Comparison of ENCODE assay signal across 15 cellular contexts in the genomic region with DNA sequence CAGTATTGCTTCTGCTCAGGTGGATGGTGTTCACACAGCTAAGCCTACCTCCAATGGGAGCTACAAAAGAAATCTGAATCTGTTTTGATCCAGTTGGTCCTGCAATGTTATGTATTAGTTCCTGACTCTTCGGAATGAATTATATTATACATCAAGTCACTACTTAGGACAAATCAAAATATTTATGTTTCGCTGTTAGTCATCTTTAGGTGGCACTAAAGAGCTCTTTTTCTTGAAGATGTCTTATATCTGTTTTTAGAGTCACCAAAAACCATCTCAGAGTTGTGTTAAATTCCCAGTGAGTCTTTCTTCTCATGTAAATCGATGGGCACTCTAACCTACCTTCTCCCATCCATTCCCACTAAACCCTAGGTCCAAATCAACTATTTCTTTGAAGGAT. TPM values are rescaled to one million over a fixed set of nuclear protein-coding genes. Genes with fewer than 3 reads are reported as not detected.
DNase-seq lines count a peak whose midpoint lies in the region; ATAC-seq and TF ChIP-seq lines count a peak whose summit lies in the region.
"Had no signal": no experiment of that assay in that cellular context is flagged by ENCODE, and none has a peak within 500 bp of the region (broad histone marks: within the 10 kb centered on the region; RNA-seq: fewer than 3 reads in every experiment).

No MANE protein-coding gene starts in this region.

- no peaks in the 10 kb centered on the region for H4K20me1 ChIP-seq in IMR-90 (ENCODE audit: insufficient read depth, low read length)

- peaks cover 8% of the 10 kb centered on the region for H3K4me1 Mint-ChIP-seq in neural crest cell
- peaks cover 5 to 15% (median 14%) of the 10 kb centered on the region in 4 donors for H3K4me1 Mint-ChIP-seq in naive thymus-derived CD8-positive, alpha-beta T cell

- no peak overlapping the region for H3K27ac ChIP-seq in IMR-90 (ENCODE audit: insufficient read depth, low read length)
- no peak overlapping the region for H3K27ac ChIP-seq in trophoblast cell (ENCODE audit: low read depth, low read length)
- H3K27ac ChIP-seq: cardiac muscle cell, epithelial cell of prostate, tibial nerve had no signal

- H2BK20ac ChIP-seq in IMR-90 (ENCODE audit: low read depth, low read length) = no peak overlapping the region

- H3K4me1 ChIP-seq in IMR-90 (ENCODE audit: control insufficient read depth, insufficient read depth, low read length) (peaks cover 2% of the 10 kb centered on the region; the same call in 1 of the 2 replicates), adipocyte (ENCODE audit: control insufficient read depth, insufficient read depth, low read length) (peaks cover 7% of the 10 kb centered on the region), trophoblast cell (ENCODE audit: control insufficient read depth in 1 of 2, insufficient read depth in 2 of 2, low read length in 2 of 2) (peaks cover 4 to 10% of the 10 kb centered on the region in 2 experiments)

- no peak overlapping the region for H4K12ac ChIP-seq in trophoblast cell (ENCODE audit: low read depth, low read length)

- no peaks in the 10 kb centered on the region; the same call in 1 of the 2 replicates for H3K9me1 ChIP-seq in IMR-90 (ENCODE audit: insufficient read depth, low read length)

- no peak overlapping the region for H2AK9ac ChIP-seq in IMR-90 (replicated peaks; ENCODE audit: low read depth, low read length, poor library complexity)

- no TSS peak for BruUV-seq in IMR-90 (replicated peaks; lab: Mats Ljungman, UMichigan)

- H3K79me1 ChIP-seq in IMR-90 (ENCODE audit: low read depth in 1 of 2, low read length in 2 of 2) (no peaks in the 10 kb centered on the region), trophoblast cell (ENCODE audit: low read length) (no peaks in the 10 kb centered on the region)

- peak overlapping the region; percentile 64 for H3K4me3 Mint-ChIP-seq in neural crest cell
- H3K4me3 Mint-ChIP-seq in naive thymus-derived CD8-positive, alpha-beta T cell = peak overlapping the region in 1 of 10 donors; percentile 25

- ATAC-seq in IMR-90 (ENCODE audit: low read depth) = no peak
- ATAC-seq in naive thymus-derived CD8-positive, alpha-beta T cell = no peak
- ATAC-seq: activated CD4-positive, alpha-beta T cell treated with anti-CD3 and anti-CD28 coated beads for 36 hours had no signal

- TF ChIP-seq CTCF in IMR-90 (conservative IDR thresholded peaks at IDR 0.05; ENCODE audit: low read depth, low read length) = peak; percentile 29
- peak; percentile 26 for TF ChIP-seq CTCF in neural crest cell (conservative IDR thresholded peaks at IDR 0.05)

- H2BK5ac ChIP-seq in IMR-90 (ENCODE audit: low read depth, low read length, poor library complexity, severe bottlenecking) (no peak overlapping the region), trophoblast cell (ENCODE audit: low read depth, low read length, poor library complexity) (no peak overlapping the region)

- H3K36me3 Mint-ChIP-seq in neural crest cell (ENCODE audit: low read depth) = no peaks in the 10 kb centered on the region
- peaks cover 6 to 13% (median 8%) of the 10 kb centered on the region in 3 donors for H3K36me3 Mint-ChIP-seq in naive thymus-derived CD8-positive, alpha-beta T cell
- H3K36me3 Mint-ChIP-seq: immature natural killer cell had no signal

- H2AFZ ChIP-seq in IMR-90 (replicated peaks; ENCODE audit: low read length, poor library complexity) (no peak overlapping the region), trophoblast cell (ENCODE audit: insufficient read depth, low read length, poor library complexity) (no peak overlapping the region)

- POLR2A ChIA-PET in IMR-90 (lab: Charles Lee; ENCODE audit: unreplicated experiment) = no interaction called here
- POLR2A ChIA-PET in naive thymus-derived CD8-positive, alpha-beta T cell (lab: Charles Lee) = no interaction called here

- dilution Hi-C loops in IMR-90 (cut with HindIII; ENCODE audit: low sequenced_read_pairs, unreplicated experiment) = no loop called here

- no peak overlapping the region for H3K56ac ChIP-seq in IMR-90 (ENCODE audit: extremely low read depth, insufficient read depth, low read length)

- DNase-seq in NCI-H1105 treated with DMSO at 0.1 percent for 48 hours (lab: John Stamatoyannopoulos, UW) = peak; percentile 8
- no peak for DNase-seq in NCI-H1105 (lab: John Stamatoyannopoulos, UW)
- peak; percentile 23 for DNase-seq in IMR-90
- DNase-seq in adipocyte (ENCODE audit: low read depth) = peak; percentile 9
- DNase-seq in neural crest cell (ENCODE audit: low read depth, low spot score) = no peak
- no peak for DNase-seq in trophoblast cell
- no peak for DNase-seq in GM19238 (ENCODE audit: insufficient read length, low spot score)
- DNase-seq in naive thymus-derived CD8-positive, alpha-beta T cell = no peak
- DNase-seq: activated CD4-positive, alpha-beta T cell treated with anti-CD3 and anti-CD28 coated beads for 36 hours; GF-D8; immature natural killer cell; NCI-H146 had no signal

- no peak overlapping the region for H3K23ac ChIP-seq in IMR-90 (ENCODE audit: low read depth, low read length)
- no peak overlapping the region for H3K23ac ChIP-seq in trophoblast cell (ENCODE audit: low read length)

- no peak overlapping the region for H2BK12ac ChIP-seq in trophoblast cell (ENCODE audit: low read length)

- H3K14ac ChIP-seq in IMR-90 (replicated peaks; ENCODE audit: low read depth, low read length) (no peak overlapping the region), trophoblast cell (ENCODE audit: low read length) (no peak overlapping the region)

- H3K9me3 ChIP-seq in IMR-90 (ENCODE audit: control insufficient read depth, insufficient read depth, low read length) (no peaks in the 10 kb centered on the region), adipocyte (ENCODE audit: control insufficient read depth, low read length) (peaks cover 7% of the 10 kb centered on the region), trophoblast cell (ENCODE audit: insufficient read depth, low read depth, low read length) (peaks cover 3% of the 10 kb centered on the region)
- H3K9me3 ChIP-seq: tibial nerve had no signal

- H3K27ac Mint-ChIP-seq in neural crest cell (ENCODE audit: unreplicated experiment) = no peak overlapping the region
- no peak overlapping the region for H3K27ac Mint-ChIP-seq in naive thymus-derived CD8-positive, alpha-beta T cell
- H3K27ac Mint-ChIP-seq: activated CD4-positive, alpha-beta T cell treated with anti-CD3 and anti-CD28 coated beads for 36 hours; immature natural killer cell had no signal

- intact Hi-C loops in IMR-90 (cut with micrococcal nuclease) = no loop called here

- H3K36me3 ChIP-seq in IMR-90 (ENCODE audit: control insufficient read depth, insufficient read depth, low read length) (no peaks in the 10 kb centered on the region), adipocyte (ENCODE audit: control insufficient read depth, insufficient read depth, low read length, severe bottlenecking) (no peaks in the 10 kb centered on the region), trophoblast cell (ENCODE audit: control insufficient read depth in 1 of 2, insufficient read depth in 2 of 2, low read length in 2 of 2) (no peaks in the 10 kb centered on the region)
- H3K36me3 ChIP-seq: cardiac muscle cell, tibial nerve had no signal

- no peak overlapping the region for H2AK5ac ChIP-seq in IMR-90 (ENCODE audit: low read depth, low read length)
- H2AK5ac ChIP-seq in trophoblast cell (ENCODE audit: low read length) = no peak overlapping the region

- no peak for TF ChIP-seq POLR2A in IMR-90 (IDR thresholded peaks at IDR 0.05; ENCODE audit: low read depth, low read length)

- TF ChIP-seq RAD21 in IMR-90 (IDR thresholded peaks at IDR 0.05; ENCODE audit: low read length) = no peak

- H3K27me3 Mint-ChIP-seq in neural crest cell (ENCODE audit: low read depth) = peaks cover 81% of the 10 kb centered on the region
- H3K27me3 Mint-ChIP-seq in naive thymus-derived CD8-positive, alpha-beta T cell = peaks cover 41 to 68% (median 61%) of the 10 kb centered on the region in 5 donors

- H3K4me2 ChIP-seq in IMR-90 (ENCODE audit: low read depth, low read length) = no peak overlapping the region
- H3K4me2 ChIP-seq in trophoblast cell (ENCODE audit: low read length) = no peak overlapping the region

- CTCF ChIA-PET in IMR-90 (lab: Yijun Ruan, JAX) = interaction anchor here (0.5 kb wide), 1 partner anchor 489 kb away, joined by 3 read pairs; no protein-coding TSS in a partner anchor

- in situ Hi-C loops in IMR-90 (cut with MboI; ENCODE audit: low sequenced_read_pairs) = no loop called here

- H3K27me3 ChIP-seq in IMR-90 (ENCODE audit: control insufficient read depth, insufficient read depth, low read length) (peaks cover 30% of the 10 kb centered on the region), adipocyte (replicated peaks; ENCODE audit: control insufficient read depth, insufficient read depth, low read length) (peaks cover 45% of the 10 kb centered on the region), trophoblast cell (ENCODE audit: insufficient read depth, low read length) (peaks cover 24% of the 10 kb centered on the region)

- no peak overlapping the region for H2BK15ac ChIP-seq in IMR-90 (ENCODE audit: low read depth, low read length)

- H4K8ac ChIP-seq in IMR-90 (ENCODE audit: low read depth in 2 of 2, low read length in 2 of 2) = no peak overlapping the region
- no peak overlapping the region for H4K8ac ChIP-seq in trophoblast cell (ENCODE audit: low read depth, low read length)

- H3K4me3 ChIP-seq in IMR-90 (ENCODE audit: insufficient read depth, low read depth, low read length) (no peak overlapping the region), adipocyte (ENCODE audit: low read length) (no peak overlapping the region), trophoblast cell (ENCODE audit: low read depth, low read length) (no peak overlapping the region)
- H3K4me3 ChIP-seq: cardiac muscle cell, tibial nerve had no signal

- H3K79me2 ChIP-seq in trophoblast cell (ENCODE audit: control insufficient read depth, insufficient read depth, low read length, poor library complexity) = no peaks in the 10 kb centered on the region

- no peak overlapping the region for H3K9ac ChIP-seq in IMR-90 (ENCODE audit: low read depth, low read length)
- no peak overlapping the region for H3K9ac ChIP-seq in adipocyte (ENCODE audit: low read length)
- no peak overlapping the region for H3K9ac ChIP-seq in trophoblast cell (ENCODE audit: low read length)

- H3K4ac ChIP-seq in IMR-90 (ENCODE audit: low read depth, low read length) (no peak overlapping the region), trophoblast cell (ENCODE audit: low read depth, low read length) (no peak overlapping the region)

- WGBS in IMR-90 (ENCODE audit: extremely low coverage in 2 of 2, insufficient read length in 1 of 2), 2 experiments = no CpG with 5 or more reads among the region's 3 CpGs
- no CpG with 5 or more reads among the region's 3 CpGs for WGBS in trophoblast cell (ENCODE audit: extremely low coverage, insufficient coverage, insufficient read length)

- H4K5ac ChIP-seq in IMR-90 (ENCODE audit: low read depth, low read length) = no peak overlapping the region

- H3K9me3 Mint-ChIP-seq in neural crest cell = no peaks in the 10 kb centered on the region
- peaks cover 0 to 23% (median 5%) of the 10 kb centered on the region in 9 donors for H3K9me3 Mint-ChIP-seq in naive thymus-derived CD8-positive, alpha-beta T cell
- H3K9me3 Mint-ChIP-seq: immature natural killer cell had no signal

- H3K18ac ChIP-seq in IMR-90 (ENCODE audit: low read depth, low read length) (no peak overlapping the region), trophoblast cell (ENCODE audit: low read length) (no peak overlapping the region)

- H4K91ac ChIP-seq in IMR-90 (ENCODE audit: insufficient read depth, low read depth, low read length) (no peak overlapping the region), trophoblast cell (ENCODE audit: low read depth, low read length) (no peak overlapping the region)

- H2BK120ac ChIP-seq in IMR-90 (ENCODE audit: low read depth, low read length) = no peak overlapping the region
- H2BK120ac ChIP-seq in trophoblast cell (ENCODE audit: insufficient read depth, low read length, poor library complexity) = no peak overlapping the region

RNA-seq across cellular contexts. Expression of gene DNER, which starts 2.2 kb away (rescaled TPM):
- total RNA-seq in IMR-90 (2012; rRNA removed) = under 0.01 TPM in 2 replicates
- polyA plus RNA-seq in IMR-90 (2012; rRNA removed) = 0.14 and 0.20 TPM in 2 replicates
- polyA plus RNA-seq in IMR-90 (2012; cell fraction: cytosol; rRNA removed) = 0.05 and 0.09 TPM in 2 replicates
- 0.08 and 0.10 TPM in 2 replicates for polyA plus RNA-seq in IMR-90 (2012; cell fraction: nucleus; rRNA removed; ENCODE audit: low replicate concordance)
- 4.0 and 4.1 TPM in 2 replicates for total RNA-seq in neural crest cell
- polyA plus RNA-seq in trophoblast cell (2013) = 0.11 and 0.15 TPM in 2 replicates
- not detected for total RNA-seq in naive thymus-derived CD8-positive, alpha-beta T cell
- polyA plus RNA-seq in naive thymus-derived CD8-positive, alpha-beta T cell = not detected
- total RNA-seq: activated CD4-positive, alpha-beta T cell treated with anti-CD3 and anti-CD28 coated beads for 36 hours; cardiac muscle cell had no signal
- polyA plus RNA-seq: cardiac muscle cell, immature natural killer cell had no signal

Comparison
In these comparisons a context has a peak if more than half of its experiments do, and no peak if none do; other contexts are left out.
1. DNase-seq: peak in NCI-H1105 treated with DMSO at 0.1 percent for 48 hours (single experiment), IMR-90 (single experiment) and adipocyte (single experiment); none in NCI-H1105 (single experiment), neural crest cell (single experiment), trophoblast cell (0 of 2), GM19238 (single experiment) and naive thymus-derived CD8-positive, alpha-beta T cell (0 of 10).